ENCODE assay signal across 25 cellular contexts in the genomic region with DNA sequence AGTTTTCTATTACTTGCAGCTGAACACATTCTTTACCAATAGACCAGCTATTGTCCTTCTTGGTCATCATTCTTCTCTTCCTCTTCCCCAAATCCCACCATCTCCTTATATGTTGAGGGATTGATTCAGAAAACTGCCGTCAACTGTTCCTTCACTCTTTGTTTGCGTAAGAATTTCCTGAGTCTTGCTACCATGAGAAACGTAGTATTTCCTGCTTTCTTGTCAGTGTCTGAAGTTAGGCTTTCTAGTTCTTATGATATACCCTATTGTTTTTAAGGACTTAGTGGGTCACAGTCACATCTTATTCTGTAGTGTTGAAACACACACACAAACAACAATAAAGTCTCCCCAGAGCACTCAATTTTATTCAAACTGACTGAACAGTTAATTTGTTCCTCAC. TPM values are rescaled to one million over a fixed set of nuclear protein-coding genes. Genes with fewer than 3 reads are reported as not detected.
DNase-seq lines count a peak whose midpoint lies in the region; ATAC-seq, FAIRE-seq and TF ChIP-seq lines count a peak whose summit lies in the region.
"Had no signal": no experiment of that assay in that cellular context is flagged by ENCODE, and none has a peak within 500 bp of the region (broad histone marks: within the 10 kb centered on the region; RNA-seq: fewer than 3 reads in every experiment).

No MANE protein-coding gene starts in this region.

- H3K4me1 Mint-ChIP-seq in CD8-positive, alpha-beta T cell (ENCODE audit: low read depth): no peaks in the 10 kb centered on the region
- H3K4me1 Mint-ChIP-seq: activated CD4-positive, alpha-beta T cell treated with anti-CD3 and anti-CD28 coated beads, Interleukin-2, amount 10 ng/mL, durations not matched to agents 24 days and 14 days; CD4-positive, alpha-beta memory T cell had no signal

- H3K27ac ChIP-seq in HL-60 (replicated peaks): peak overlapping the region; percentile 35
- peak overlapping the region; percentile 28 to 58 for H3K27ac ChIP-seq in lung (ENCODE audit: low read depth in 1 of 2, low read length in 1 of 2)
- H3K27ac ChIP-seq in subcutaneous abdominal adipose tissue (ENCODE audit: low read depth, low read length): peak overlapping the region; percentile 6
- H3K27ac ChIP-seq in CD8-positive, alpha-beta T cell (ENCODE audit: low read depth, low read length): no peak overlapping the region
- H3K27ac ChIP-seq: breast epithelium, colonic mucosa, testis, WERI-Rb-1 had no signal

- POLR2A ChIA-PET in CD8-positive, alpha-beta T cell (lab: Charles Lee): no interaction called here

- H3K9me3 Mint-ChIP-seq in CD8-positive, alpha-beta T cell: no peaks in the 10 kb centered on the region
- H3K9me3 Mint-ChIP-seq: activated CD4-positive, alpha-beta T cell treated with anti-CD3 and anti-CD28 coated beads, Interleukin-2, amount 10 ng/mL, durations not matched to agents 24 days and 14 days; stimulated activated memory B cell treated with anti-CD40 and anti-IgM and Interleukin-4, amounts not matched to agents 10 μg/mL and 1 μg/mL and 100 μg/mL, for 72 hours had no signal

- intact Hi-C loops in CD8-positive, alpha-beta T cell (cut with DNase I, micrococcal nuclease): no loop called here

- H3K36me3 ChIP-seq in lung (ENCODE audit: control insufficient read depth in 2 of 2, insufficient read depth in 2 of 2, low read length in 2 of 2) (peaks cover 0 to 4% of the 10 kb centered on the region in 2 donors), subcutaneous abdominal adipose tissue (ENCODE audit: control insufficient read depth in 5 of 5, insufficient read depth in 5 of 5, low read length in 5 of 5) (peaks cover 0 to 2% (median 0%) of the 10 kb centered on the region in 5 donors)
- no peaks in the 10 kb centered on the region for H3K36me3 ChIP-seq in CD8-positive, alpha-beta T cell (ENCODE audit: insufficient read depth, low read length)
- H3K36me3 ChIP-seq: breast epithelium, colonic mucosa, spleen, WERI-Rb-1 had no signal

- TF ChIP-seq CTCF in HL-60 (IDR thresholded peaks at IDR 0.05; ENCODE audit: insufficient read depth, low read length) (no peak), lung (IDR thresholded peaks at IDR 0.05; ENCODE audit: control extremely low read depth, extremely low read depth) (no peak)
- TF ChIP-seq CTCF in CD8-positive, alpha-beta T cell (IDR thresholded peaks at IDR 0.05): no peak

- DNase-seq in HL-60 (ENCODE audit: low read depth in 1 of 2, low spot score in 1 of 2): no peak
- DNase-seq in lung (ENCODE audit: low spot score): no peak
- no peak for DNase-seq in CD8-positive, alpha-beta T cell
- no peak for DNase-seq in RPMI8226
- DNase-seq: activated CD4-positive, alpha-beta T cell treated with anti-CD3 and anti-CD28 coated beads, Interleukin-2, amount 10 ng/mL, durations not matched to agents 24 days and 14 days; activated T-cell treated with anti-CD3 and anti-CD28 coated beads, Interleukin-2, amount 50 U/mL, for 4 hours; CD4-positive, alpha-beta memory T cell; colonic mucosa; DMS153; endodermal cell; KG1; NCI-H187; NCI-H226; nucleus accumbens; spleen; stimulated activated CD4-positive, alpha-beta T cell treated with anti-CD3 and anti-CD28 coated beads, Interleukin-2, amount 100 ng/mL, for 48 hours; testis; WERI-Rb-1 had no signal

- FAIRE-seq in TTC549 (lab: Jason Lieb, UNC): peak; percentile 87
- FAIRE-seq: HTR-8/SVneo had no signal

- H3K9ac ChIP-seq in subcutaneous abdominal adipose tissue (ENCODE audit: low read length in 5 of 5): no peak overlapping the region

- H3K4me3 Mint-ChIP-seq in CD8-positive, alpha-beta T cell: no peak overlapping the region
- H3K4me3 Mint-ChIP-seq: activated CD4-positive, alpha-beta T cell treated with anti-CD3 and anti-CD28 coated beads, Interleukin-2, amount 10 ng/mL, durations not matched to agents 24 days and 14 days; activated T-cell treated with anti-CD3 and anti-CD28 coated beads, Interleukin-2, amount 50 U/mL, for 4 hours; CD4-positive, alpha-beta memory T cell; endodermal cell; GM23338; stimulated activated memory B cell treated with anti-CD40 and anti-IgM and Interleukin-4, amounts not matched to agents 10 μg/mL and 1 μg/mL and 100 μg/mL, for 72 hours had no signal

- H3K27me3 ChIP-seq in HL-60 (ENCODE audit: insufficient read depth, poor library complexity, severe bottlenecking) (no peaks in the 10 kb centered on the region), lung (ENCODE audit: control insufficient read depth, insufficient read depth) (no peaks in the 10 kb centered on the region), subcutaneous abdominal adipose tissue (ENCODE audit: control insufficient read depth in 5 of 5, insufficient read depth in 4 of 5, low read length in 5 of 5) (no peaks in the 10 kb centered on the region)
- H3K27me3 ChIP-seq in CD8-positive, alpha-beta T cell (ENCODE audit: insufficient read depth, low read length): no peaks in the 10 kb centered on the region
- H3K27me3 ChIP-seq: breast epithelium, colonic mucosa, spleen, testis had no signal

- no peak overlapping the region for H3K4me3 ChIP-seq in HL-60 (replicated peaks; ENCODE audit: insufficient read depth, low read length)
- no peak overlapping the region for H3K4me3 ChIP-seq in lung
- H3K4me3 ChIP-seq in subcutaneous abdominal adipose tissue (ENCODE audit: low read depth in 1 of 5, low read length in 5 of 5): no peak overlapping the region
- H3K4me3 ChIP-seq in CD8-positive, alpha-beta T cell (ENCODE audit: low read depth, low read length): no peak overlapping the region
- H3K4me3 ChIP-seq: breast epithelium, colonic mucosa, GM23338, spleen, testis had no signal

- no peaks in the 10 kb centered on the region for H3K36me3 Mint-ChIP-seq in CD8-positive, alpha-beta T cell
- H3K36me3 Mint-ChIP-seq: CD4-positive, alpha-beta memory T cell; stimulated activated memory B cell treated with anti-CD40 and anti-IgM and Interleukin-4, amounts not matched to agents 10 μg/mL and 1 μg/mL and 100 μg/mL, for 72 hours had no signal

- no peak overlapping the region for H3K27ac Mint-ChIP-seq in CD8-positive, alpha-beta T cell
- H3K27ac Mint-ChIP-seq: activated CD4-positive, alpha-beta T cell treated with anti-CD3 and anti-CD28 coated beads, Interleukin-2, amount 10 ng/mL, durations not matched to agents 24 days and 14 days; CD4-positive, alpha-beta memory T cell; endodermal cell; GM23338; stimulated activated memory B cell treated with anti-CD40 and anti-IgM and Interleukin-4, amounts not matched to agents 10 μg/mL and 1 μg/mL and 100 μg/mL, for 72 hours had no signal

- ATAC-seq in lung (ENCODE audit: insufficient read depth, low FRiP score): no peak
- no peak for ATAC-seq in CD8-positive, alpha-beta T cell
- ATAC-seq in GM18868 (IDR thresholded peaks at IDR 0.05; ENCODE audit: unreplicated experiment): no peak
- ATAC-seq: activated T-cell treated with anti-CD3 and anti-CD28 coated beads, Interleukin-2, amount 50 U/mL, for 4 hours; GM23338; stimulated activated memory B cell treated with anti-CD40 and anti-IgM and Interleukin-4, amounts not matched to agents 10 μg/mL and 1 μg/mL and 100 μg/mL, for 72 hours had no signal

- CTCF ChIA-PET in CD8-positive, alpha-beta T cell (lab: Charles Lee): no interaction called here

- 18 to 46% methylated on average over 3 of the region's 3 CpGs for WGBS in lung, 2 donors

- peaks cover 28% of the 10 kb centered on the region for H3K27me3 Mint-ChIP-seq in CD8-positive, alpha-beta T cell (ENCODE audit: low read depth)

- H3K4me1 ChIP-seq in lung (ENCODE audit: control insufficient read depth in 2 of 2, insufficient read depth in 2 of 2, low read length in 2 of 2) (peaks cover 0 to 39% of the 10 kb centered on the region in 2 donors), subcutaneous abdominal adipose tissue (ENCODE audit: control insufficient read depth in 5 of 5, insufficient read depth in 5 of 5, low read length in 5 of 5) (peaks cover 0 to 29% (median 6%) of the 10 kb centered on the region in 5 donors)
- H3K4me1 ChIP-seq in CD8-positive, alpha-beta T cell (ENCODE audit: insufficient read depth, low read length): no peaks in the 10 kb centered on the region
- H3K4me1 ChIP-seq: breast epithelium, colonic mucosa had no signal

- peaks cover 0 to 2% of the 10 kb centered on the region in 2 donors for H3K9me3 ChIP-seq in lung (ENCODE audit: control insufficient read depth in 2 of 2, insufficient read depth in 1 of 2, low read length in 1 of 2)
- H3K9me3 ChIP-seq in subcutaneous abdominal adipose tissue (ENCODE audit: control insufficient read depth in 5 of 5, low read length in 5 of 5): no peaks in the 10 kb centered on the region
- no peaks in the 10 kb centered on the region for H3K9me3 ChIP-seq in CD8-positive, alpha-beta T cell (ENCODE audit: low read length)
- H3K9me3 ChIP-seq: breast epithelium, colonic mucosa, spleen, testis had no signal

RNA-seq across cellular contexts. Expression of gene IGFBP7, which starts 20.1 kb away (rescaled TPM):
- total RNA-seq in lung: 100 to 1,000 TPM; 212 to 398 TPM
- polyA plus RNA-seq in lung: 100 to 1,000 TPM; 400 to 517 TPM
- not detected for total RNA-seq in CD8-positive, alpha-beta T cell
- total RNA-seq: activated CD4-positive, alpha-beta T cell treated with anti-CD3 and anti-CD28 coated beads, Interleukin-2, amount 10 ng/mL, durations not matched to agents 24 days and 14 days; CD4-positive, alpha-beta memory T cell had no signal
- polyA plus RNA-seq: CD4-positive, alpha-beta memory T cell had no signal

Comparison
In these comparisons a context has a peak if more than half of its experiments do, and no peak if none do; other contexts are left out.
1. RNA of gene IGFBP7, which starts 20.1 kb away (total RNA-seq): 212 to 398 TPM in lung; not detected in CD8-positive, alpha-beta T cell; every median in the first group is over 100 times any median in the second.